8 cellular contexts compared by ENCODE assay signal in genomic region chr13:44904982-44905381, GRCh38.
DNase-seq lines count a peak whose midpoint lies in the region; ATAC-seq and TF ChIP-seq lines count a peak whose summit lies in the region.

No MANE protein-coding gene starts in this region.

- peak overlapping the region in 14 of 21 experiments; percentile 2 to 87 (median 62) for H3K27ac ChIP-seq in skin epidermis

- peak; percentile 89 to 96 for DNase-seq in HAP-1 (ENCODE audit: low spot score in 2 of 2)
- DNase-seq in astrocyte of the cerebellum (ENCODE audit: low read depth), result peak; percentile 97
- peak; percentile 90 for DNase-seq in islet precursor cell
- no peak for DNase-seq in KG1 (lab: John Stamatoyannopoulos, UW)
- DNase-seq in ACHN, result no peak

- in situ Hi-C loops in HAP-1 (cut with MboI; ENCODE audit: low sequenced_read_pairs), result no loop called here
- in situ Hi-C loops in astrocyte of the cerebellum (cut with HindIII; ENCODE audit: low sequenced_read_pairs), result no loop called here
- in situ Hi-C loops in ACHN (cut with HindIII; ENCODE audit: low pct_ligation_motif_present, low pct_unique_long_range_greater_than_20kb, low sequenced_read_pairs), result no loop called here

- H3K4me1 ChIP-seq in HAP-1, result peaks cover 48% of the 10 kb centered on the region

- ATAC-seq in GM19328 (IDR thresholded peaks at IDR 0.05; ENCODE audit: unreplicated experiment), result no peak
- ATAC-seq in HG03108 (IDR thresholded peaks at IDR 0.05; ENCODE audit: unreplicated experiment), result no peak

- no peaks in the 10 kb centered on the region for H3K27me3 ChIP-seq in HAP-1 (ENCODE audit: low read depth)

- TF ChIP-seq CTCF in astrocyte of the cerebellum (IDR thresholded peaks at IDR 0.05; ENCODE audit: low read depth, low read length, missing control alignments), result no peak

- H3K36me3 ChIP-seq in HAP-1 (replicated peaks), result no peaks in the 10 kb centered on the region

- H3K9me3 ChIP-seq in HAP-1, result no peaks in the 10 kb centered on the region

- H3K4me3 ChIP-seq in HAP-1, result no peak overlapping the region
- no peak overlapping the region for H3K4me3 ChIP-seq in astrocyte of the cerebellum (ENCODE audit: low read depth, low read length)
- no peak overlapping the region for H3K4me3 ChIP-seq in skin epidermis

Comparison
In these comparisons a context has a peak if more than half of its experiments do, and no peak if none do; other contexts are left out.
1. DNase-seq: peak in HAP-1 (2 of 2), astrocyte of the cerebellum (single experiment) and islet precursor cell (single experiment); none in KG1 (single experiment) and ACHN (single experiment).